Comparison of ENCODE assay signal across 8 cellular contexts in genomic region chr15:50353251-50353998, GRCh38. TPM values are rescaled to one million over a fixed set of nuclear protein-coding genes. Genes with fewer than 3 reads are reported as not detected.
DNase-seq lines count a peak whose midpoint lies in the region; ATAC-seq, FAIRE-seq and TF ChIP-seq lines count a peak whose summit lies in the region.

No MANE protein-coding gene starts in this region.

- peak overlapping the region; percentile 91 for H3K4me2 ChIP-seq in Karpas-422 (ENCODE audit: low read depth, low read length, poor library complexity, severe bottlenecking)

- peak; percentile 65 for DNase-seq in Karpas-422
- DNase-seq in activated naive CD4-positive, alpha-beta T cell treated with anti-CD3 and anti-CD28 coated beads, Interleukin-2, amount 50 U/mL, for 72 hours (ENCODE audit: low spot score in 2 of 2) = no peak
- DNase-seq in right atrium auricular region (ENCODE audit: low spot score) = no peak
- DNase-seq in skeletal muscle cell (ENCODE audit: low read depth) = peak; percentile 91
- no peak for DNase-seq in D721Med (ENCODE audit: insufficient read length, low spot score)

- peak overlapping the region; percentile 97 for H3K9ac ChIP-seq in Karpas-422 (ENCODE audit: low read length)

- no peak overlapping the region for H2AFZ ChIP-seq in Karpas-422 (ENCODE audit: low read length)

- H3K36me3 ChIP-seq in Karpas-422 (ENCODE audit: insufficient read depth, low read length) (peaks cover 20% of the 10 kb centered on the region), right atrium auricular region (no peaks in the 10 kb centered on the region)

- H3K4me1 ChIP-seq in Karpas-422 (ENCODE audit: low read length) = peaks cover 59% of the 10 kb centered on the region
- peaks cover 0 to 58% of the 10 kb centered on the region in 2 donors for H3K4me1 ChIP-seq in right atrium auricular region

- ATAC-seq in GM18517 (IDR thresholded peaks at IDR 0.05; ENCODE audit: unreplicated experiment) (peak; percentile 4), GM19467 (IDR thresholded peaks at IDR 0.05; ENCODE audit: unreplicated experiment) (no peak), HG03457 (IDR thresholded peaks at IDR 0.05; ENCODE audit: unreplicated experiment) (no peak)
- ATAC-seq in activated naive CD4-positive, alpha-beta T cell treated with anti-CD3 and anti-CD28 coated beads, Interleukin-2, amount 50 U/mL, for 72 hours = peak; percentile 65 to 73

- peaks cover 50 to 54% of the 10 kb centered on the region in 2 donors for H3K36me3 Mint-ChIP-seq in activated naive CD4-positive, alpha-beta T cell treated with anti-CD3 and anti-CD28 coated beads, Interleukin-2, amount 50 U/mL, for 72 hours

- H3K27ac ChIP-seq in Karpas-422 (ENCODE audit: low read length) (peak overlapping the region; percentile 84), right atrium auricular region (peak overlapping the region; percentile 99)

- H3K27me3 ChIP-seq in Karpas-422 (ENCODE audit: low read length) = no peaks in the 10 kb centered on the region
- no peaks in the 10 kb centered on the region for H3K27me3 ChIP-seq in right atrium auricular region

- no peaks in the 10 kb centered on the region for H3K9me2 ChIP-seq in Karpas-422 (replicated peaks; ENCODE audit: insufficient read depth, low read length)

- H3K9me3 Mint-ChIP-seq in activated naive CD4-positive, alpha-beta T cell treated with anti-CD3 and anti-CD28 coated beads, Interleukin-2, amount 50 U/mL, for 72 hours = no peaks in the 10 kb centered on the region

- peaks cover 94% of the 10 kb centered on the region for H3K79me2 ChIP-seq in Karpas-422 (ENCODE audit: low read length)

- no peaks in the 10 kb centered on the region for H3K9me3 ChIP-seq in Karpas-422 (ENCODE audit: low read length)
- no peaks in the 10 kb centered on the region for H3K9me3 ChIP-seq in right atrium auricular region

- H3K4me3 ChIP-seq in Karpas-422 (ENCODE audit: low read length) (peak overlapping the region; percentile 90), right atrium auricular region (peak overlapping the region; percentile 97 to 98), skeletal muscle cell (ENCODE audit: low read depth, low read length) (peak overlapping the region; percentile 85)

- H4K20me1 ChIP-seq in Karpas-422 (ENCODE audit: insufficient read depth, low read depth, low read length) = no peaks in the 10 kb centered on the region; the same call in 1 of the 2 replicates

- H3K27ac Mint-ChIP-seq in activated naive CD4-positive, alpha-beta T cell treated with anti-CD3 and anti-CD28 coated beads, Interleukin-2, amount 50 U/mL, for 72 hours = peak overlapping the region; percentile 99 to 100

- TF ChIP-seq CTCF in right atrium auricular region (IDR thresholded peaks at IDR 0.05) (no peak), D721Med (IDR thresholded peaks at IDR 0.05; ENCODE audit: insufficient read depth, missing control alignments) (no peak)

- FAIRE-seq in D721Med (lab: Jason Lieb, UNC) = no peak

RNA-seq across cellular contexts. Expression of gene GABPB1, which starts 1.6 kb away (rescaled TPM):
- 30.4 and 38.2 TPM in 2 replicates for total RNA-seq in Karpas-422 (2014; rRNA removed; shearing (Covaris generic); ENCODE audit: low replicate concordance)
- 10 to 100 TPM; 41.1 to 53.8 TPM for total RNA-seq in activated naive CD4-positive, alpha-beta T cell treated with anti-CD3 and anti-CD28 coated beads, Interleukin-2, amount 50 U/mL, for 72 hours
- 10 to 100 TPM; 11.5 to 13.9 TPM for total RNA-seq in right atrium auricular region

Comparison
In these comparisons a context has a peak if more than half of its experiments do, and no peak if none do; other contexts are left out.
1. ATAC-seq: peak in GM18517 (single experiment) and activated naive CD4-positive, alpha-beta T cell treated with anti-CD3 and anti-CD28 coated beads, Interleukin-2, amount 50 U/mL, for 72 hours (2 of 2); none in GM19467 (single experiment) and HG03457 (single experiment).
2. DNase-seq: peak in Karpas-422 (single experiment) and skeletal muscle cell (single experiment); none in activated naive CD4-positive, alpha-beta T cell treated with anti-CD3 and anti-CD28 coated beads, Interleukin-2, amount 50 U/mL, for 72 hours (0 of 2), right atrium auricular region (single experiment) and D721Med (single experiment).
3. Peak in every context shown above with its lines, with median percentiles within 50 percentile points of each other: H3K4me3 ChIP-seq.